Comparison of ENCODE assay signal across 2 cellular contexts in genomic region chr3:45337839-45338470, GRCh38.
TF ChIP-seq lines count a peak whose summit lies in the region.

No MANE protein-coding gene starts in this region.

TF ChIP-seq in GM23338, 12 proteins besides CTCF, POLR2A, EP300 and RAD21:
- no peak for TF ChIP-seq ZNF462 (CRISPR knock-in tag; IDR thresholded peaks at IDR 0.05)
- no peak for TF ChIP-seq ZNF331 (CRISPR knock-in tag; IDR thresholded peaks at IDR 0.05; ENCODE audit: low read depth)
- no peak for TF ChIP-seq EZH2phosphoT487 (IDR thresholded peaks at IDR 0.05; ENCODE audit: unreplicated experiment)
- no peak for TF ChIP-seq EZH2 (IDR thresholded peaks at IDR 0.05; ENCODE audit: low read depth, unreplicated experiment)
- TF ChIP-seq JUNB (IDR thresholded peaks at IDR 0.05; ENCODE audit: unreplicated experiment) = no peak
- TF ChIP-seq REST (IDR thresholded peaks at IDR 0.05; ENCODE audit: unreplicated experiment) = no peak
- TF ChIP-seq STAT1 (IDR thresholded peaks at IDR 0.05; ENCODE audit: unreplicated experiment) = no peak
- no peak for TF ChIP-seq POLR2AphosphoS5 (IDR thresholded peaks at IDR 0.05; ENCODE audit: low read depth)
- no peak for TF ChIP-seq NANOG (IDR thresholded peaks at IDR 0.05; ENCODE audit: borderline replicate concordance)

TF ChIP-seq in SK-N-SH, 30 proteins besides CTCF, POLR2A, EP300 and RAD21:
- TF ChIP-seq CHD2 (IDR thresholded peaks at IDR 0.05; ENCODE audit: low read length, partially characterized antibody) (peak; percentile 95), RXRA (IDR thresholded peaks at IDR 0.05; ENCODE audit: borderline replicate concordance, low read depth) (no peak), RCOR1 (IDR thresholded peaks at IDR 0.05; ENCODE audit: low read length) (peak; percentile 82), TEAD4 (IDR thresholded peaks at IDR 0.05; ENCODE audit: borderline replicate concordance, insufficient read depth) (no peak), YY1 (IDR thresholded peaks at IDR 0.05; ENCODE audit: low read depth) (no peak), SIN3A (IDR thresholded peaks at IDR 0.05; ENCODE audit: borderline replicate concordance, low read depth, low read length) (no peak), FOSL2 (IDR thresholded peaks at IDR 0.05; ENCODE audit: borderline replicate concordance, low read depth) (no peak), MXI1 (IDR thresholded peaks at IDR 0.05; ENCODE audit: low read depth, low read length) (peak; percentile 50; the same call in 1 of the 2 replicates), GATA2 (CRISPR knock-in tag; IDR thresholded peaks at IDR 0.05) (peak; percentile 82), REST (IDR thresholded peaks at IDR 0.05; ENCODE audit: low read depth, low read length) (no peak), TCF12 (IDR thresholded peaks at IDR 0.05) (no peak), FOXJ3 (CRISPR knock-in tag; IDR thresholded peaks at IDR 0.05) (peak; percentile 89), GABPA (IDR thresholded peaks at IDR 0.05; ENCODE audit: low read depth) (no peak), JUND (IDR thresholded peaks at IDR 0.05) (no peak)
